17 cellular contexts compared by ENCODE assay signal in the genomic region with DNA sequence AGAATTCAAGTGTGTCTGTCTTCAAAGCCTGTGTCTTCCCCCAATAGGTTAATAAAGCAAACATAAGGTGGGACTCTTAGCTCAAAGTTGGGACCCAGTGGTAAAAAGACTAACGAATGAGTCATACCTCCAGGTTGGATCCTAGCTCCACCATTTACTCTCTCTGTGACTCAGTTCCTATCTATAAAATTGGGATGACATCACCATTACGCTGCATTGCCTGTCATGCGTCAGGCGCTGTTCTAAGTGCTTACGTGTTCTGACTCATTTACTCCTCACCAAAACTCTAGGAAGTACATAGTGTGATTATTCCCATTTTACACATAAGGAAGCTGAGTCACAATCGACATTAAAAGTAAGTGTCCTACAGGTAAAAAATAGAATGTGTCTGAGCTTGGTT.
DNase-seq lines count a peak whose midpoint lies in the region; ATAC-seq, FAIRE-seq and TF ChIP-seq lines count a peak whose summit lies in the region.
"Had no signal": no experiment of that assay in that cellular context is flagged by ENCODE, and none has a peak within 500 bp of the region (broad histone marks: within the 10 kb centered on the region; RNA-seq: fewer than 3 reads in every experiment).

No MANE protein-coding gene starts in this region.

- H3K27ac Mint-ChIP-seq in activated T-cell treated with anti-CD3 and anti-CD28 coated beads, Interleukin-2, amount 50 U/mL, for 24 hours, result peak overlapping the region; percentile 85
- H3K27ac Mint-ChIP-seq: nephron progenitor cell had no signal

- no peak for TF ChIP-seq CTCF in bronchial epithelial cell (IDR thresholded peaks at IDR 0.05; ENCODE audit: insufficient read depth, low read length, severe bottlenecking)

- no peaks in the 10 kb centered on the region for H3K36me3 ChIP-seq in bronchial epithelial cell (ENCODE audit: control insufficient read depth, insufficient read depth, low read length)
- H3K36me3 ChIP-seq: ascending aorta had no signal

- H3K27me3 ChIP-seq in bronchial epithelial cell (ENCODE audit: control insufficient read depth, insufficient read depth, low read length), result no peaks in the 10 kb centered on the region
- H3K27me3 ChIP-seq: ascending aorta had no signal

- no peaks in the 10 kb centered on the region for H3K36me3 Mint-ChIP-seq in activated T-cell treated with anti-CD3 and anti-CD28 coated beads, Interleukin-2, amount 50 U/mL, for 24 hours (ENCODE audit: low read depth)

- DNase-seq in activated T-cell treated with anti-CD3 and anti-CD28 coated beads, Interleukin-2, amount 50 U/mL, for 24 hours, result no peak
- DNase-seq in activated T-cell treated with anti-CD3 and anti-CD28 coated beads for 4 hours (no peak), HT1080 (ENCODE audit: low read depth) (peak; percentile 96), bronchial epithelial cell (ENCODE audit: low read depth) (peak; percentile 100), skeletal muscle cell (ENCODE audit: low read depth) (peak; percentile 43), NCI-H446 treated with DMSO at 0.1 percent for 48 hours (lab: John Stamatoyannopoulos, UW) (no peak)
- DNase-seq: dermis blood vessel endothelial cell, foreskin melanocyte, NCI-H1436, NCI-H446, nephron progenitor cell, retina, SK-N-SH had no signal

- H3K4me3 ChIP-seq in bronchial epithelial cell (ENCODE audit: low read depth, low read length), result no peak overlapping the region
- H3K4me3 ChIP-seq in skeletal muscle cell (ENCODE audit: low read depth, low read length), result no peak overlapping the region
- H3K4me3 ChIP-seq: ascending aorta had no signal

- H3K9me3 Mint-ChIP-seq in activated T-cell treated with anti-CD3 and anti-CD28 coated beads, Interleukin-2, amount 50 U/mL, for 24 hours, result peaks cover 9% of the 10 kb centered on the region
- H3K9me3 Mint-ChIP-seq: nephron progenitor cell had no signal

- no peak for FAIRE-seq in bronchial epithelial cell (lab: Jason Lieb, UNC)
- FAIRE-seq: D721Med had no signal

- no peak overlapping the region for H3K4me3 Mint-ChIP-seq in activated T-cell treated with anti-CD3 and anti-CD28 coated beads, Interleukin-2, amount 50 U/mL, for 24 hours
- H3K4me3 Mint-ChIP-seq: nephron progenitor cell had no signal

- ATAC-seq in HG02884 (IDR thresholded peaks at IDR 0.05; ENCODE audit: unreplicated experiment) (no peak), GM19467 (IDR thresholded peaks at IDR 0.05; ENCODE audit: unreplicated experiment) (no peak)

- H3K27me3 Mint-ChIP-seq in activated T-cell treated with anti-CD3 and anti-CD28 coated beads, Interleukin-2, amount 50 U/mL, for 24 hours, result no peaks in the 10 kb centered on the region

- peaks cover 67% of the 10 kb centered on the region for H3K4me1 Mint-ChIP-seq in activated T-cell treated with anti-CD3 and anti-CD28 coated beads, Interleukin-2, amount 50 U/mL, for 24 hours (ENCODE audit: low read depth)
- H3K4me1 Mint-ChIP-seq: nephron progenitor cell had no signal

Comparison
In these comparisons a context has a peak if more than half of its experiments do, and no peak if none do; other contexts are left out.
1. DNase-seq: peak in HT1080 (single experiment), bronchial epithelial cell (single experiment) and skeletal muscle cell (single experiment); none in activated T-cell treated with anti-CD3 and anti-CD28 coated beads, Interleukin-2, amount 50 U/mL, for 24 hours (single experiment), activated T-cell treated with anti-CD3 and anti-CD28 coated beads for 4 hours (single experiment) and NCI-H446 treated with DMSO at 0.1 percent for 48 hours (single experiment).